Comparison of ENCODE assay signal across 32 cellular contexts in genomic region chr19:41978470-41978869, GRCh38. TPM values are rescaled to one million over a fixed set of nuclear protein-coding genes. Genes with fewer than 3 reads are reported as not detected.
"Had no signal": no experiment of that assay in that cellular context is flagged by ENCODE, and none has a peak within 500 bp of the region (broad histone marks: within the 10 kb centered on the region; RNA-seq: fewer than 3 reads in every experiment).

No MANE protein-coding gene starts in this region.

- H3K27ac Mint-ChIP-seq: naive thymus-derived CD8-positive, alpha-beta T cell; nephron; progenitor cell of endocrine pancreas; stimulated activated effector memory CD8-positive, alpha-beta T cell treated with anti-CD3 and anti-CD28 coated beads, Interleukin-12 subunit alpha, Interleukin-12 subunit beta, amount 100 ng/mL, for 72 hours; stimulated activated naive CD8-positive, alpha-beta T cell treated with anti-CD3 and anti-CD28 coated beads, Interleukin-15, Interleukin-2, amounts not matched to agents 100 ng/mL and 50 ng/mL, for 24 hours had no signal

- H2AFZ ChIP-seq: hepatocyte had no signal

- H3K4me1 ChIP-seq: lower lobe of right lung, sigmoid colon, spleen, suprapubic skin, tibial artery, upper lobe of right lung had no signal

- H3K4me3 Mint-ChIP-seq: naive thymus-derived CD8-positive, alpha-beta T cell; nephron; neural crest cell; stimulated activated effector memory CD8-positive, alpha-beta T cell treated with anti-CD3 and anti-CD28 coated beads, Interleukin-12 subunit alpha, Interleukin-12 subunit beta, amount 100 ng/mL, for 72 hours; stimulated activated naive CD8-positive, alpha-beta T cell treated with anti-CD3 and anti-CD28 coated beads, Interleukin-15, Interleukin-2, amounts not matched to agents 100 ng/mL and 50 ng/mL, for 24 hours had no signal

- H3K4me1 Mint-ChIP-seq: naive thymus-derived CD8-positive, alpha-beta T cell; nephron; neural crest cell; stimulated activated effector memory CD8-positive, alpha-beta T cell treated with anti-CD3 and anti-CD28 coated beads, Interleukin-12 subunit alpha, Interleukin-12 subunit beta, amount 100 ng/mL, for 72 hours had no signal

- ATAC-seq: heart left ventricle; left lobe of liver; lower lobe of right lung; naive thymus-derived CD8-positive, alpha-beta T cell; stimulated activated effector memory CD8-positive, alpha-beta T cell treated with anti-CD3 and anti-CD28 coated beads, Interleukin-12 subunit alpha, Interleukin-12 subunit beta, amount 100 ng/mL, for 72 hours; upper lobe of right lung had no signal

- H3K36me3 ChIP-seq: lower lobe of right lung, neutrophil, ovary, sigmoid colon, spleen, suprapubic skin, thoracic aorta, tibial artery, upper lobe of right lung had no signal

- H3K27ac ChIP-seq: hepatocyte, lower lobe of right lung, neutrophil, ovary, sigmoid colon, spleen, suprapubic skin, thoracic aorta, tibial artery, upper lobe of right lung had no signal

- H3K36me3 Mint-ChIP-seq: stimulated activated effector memory CD8-positive, alpha-beta T cell treated with anti-CD3 and anti-CD28 coated beads, Interleukin-12 subunit alpha, Interleukin-12 subunit beta, amount 100 ng/mL, for 72 hours had no signal

- H3K27me3 ChIP-seq: heart left ventricle, hepatocyte, neutrophil, ovary, right atrium auricular region, spleen, upper lobe of right lung had no signal

- H3K4me2 ChIP-seq: hepatocyte had no signal

- H3K4me3 ChIP-seq: heart left ventricle, hepatocyte, lower lobe of right lung, ovary, right atrium auricular region, sigmoid colon, spleen, suprapubic skin, thoracic aorta, tibial artery, upper lobe of right lung had no signal

- H3K9me3 ChIP-seq: heart left ventricle, lower lobe of right lung, neutrophil, ovary, right atrium auricular region, sigmoid colon, spleen, suprapubic skin, thoracic aorta, tibial artery, upper lobe of right lung had no signal

- H3K9me3 Mint-ChIP-seq: naive thymus-derived CD8-positive, alpha-beta T cell; nephron; neural crest cell; stimulated activated effector memory CD8-positive, alpha-beta T cell treated with anti-CD3 and anti-CD28 coated beads, Interleukin-12 subunit alpha, Interleukin-12 subunit beta, amount 100 ng/mL, for 72 hours; stimulated activated naive CD8-positive, alpha-beta T cell treated with anti-CD3 and anti-CD28 coated beads, Interleukin-15, Interleukin-2, amounts not matched to agents 100 ng/mL and 50 ng/mL, for 24 hours had no signal

- H3K79me2 ChIP-seq: hepatocyte had no signal

- DNase-seq: heart left ventricle; islet precursor cell; lower lobe of right lung; mammary epithelial cell; mesenchymal stem cell; naive thymus-derived CD8-positive, alpha-beta T cell; occipital lobe; ovary; sigmoid colon; small intestine; spleen; stimulated activated CD4-positive, alpha-beta T cell treated with anti-CD3 and anti-CD28 coated beads, Interleukin-4, amount 100 ng/mL, for 24 hours; stimulated activated naive CD4-positive, alpha-beta T cell; tibial artery; trophoblast cell; upper lobe of right lung had no signal

- H3K27me3 Mint-ChIP-seq: naive thymus-derived CD8-positive, alpha-beta T cell; stimulated activated naive CD8-positive, alpha-beta T cell treated with anti-CD3 and anti-CD28 coated beads, Interleukin-15, Interleukin-2, amounts not matched to agents 100 ng/mL and 50 ng/mL, for 24 hours had no signal

RNA-seq across cellular contexts. Expression of gene ATP1A3, which starts 15.6 kb away (rescaled TPM):
- total RNA-seq: kidney epithelial cell, subcutaneous adipose tissue, suprapubic skin, upper lobe of right lung had no signal

RNA-seq across cellular contexts. Expression of gene ERFL, which starts 50.2 kb away (rescaled TPM):
- total RNA-seq: kidney epithelial cell, left lobe of liver, liver, mammary epithelial cell, occipital lobe, pulmonary artery endothelial cell, renal cortical epithelial cell, right atrium auricular region, sigmoid colon had no signal
- polyA plus RNA-seq: heart left ventricle; hepatocyte; liver; naive thymus-derived CD8-positive, alpha-beta T cell had no signal
